Comparison of ENCODE assay signal across 19 cellular contexts in genomic region chr6:70819715-70820114, GRCh38.
"Had no signal": no experiment of that assay in that cellular context is flagged by ENCODE, and none has a peak within 500 bp of the region (broad histone marks: within the 10 kb centered on the region; RNA-seq: fewer than 3 reads in every experiment).

No MANE protein-coding gene starts in this region.

- H3K4me3 ChIP-seq: left lung, neural progenitor cell, smooth muscle cell, suprapubic skin, transverse colon, vagina had no signal

- H3K27ac Mint-ChIP-seq: effector memory CD8-positive, alpha-beta T cell; nephron; neural progenitor cell; progenitor cell of endocrine pancreas; stimulated activated naive CD8-positive, alpha-beta T cell treated with anti-CD3 and anti-CD28 coated beads, Interleukin-15, amount 100 ng/mL, for 72 hours had no signal

- H3K4me3 Mint-ChIP-seq: effector memory CD8-positive, alpha-beta T cell; nephron; neural progenitor cell; stimulated activated naive CD8-positive, alpha-beta T cell treated with anti-CD3 and anti-CD28 coated beads, Interleukin-15, amount 100 ng/mL, for 72 hours had no signal

- H3K27me3 Mint-ChIP-seq: effector memory CD8-positive, alpha-beta T cell; progenitor cell of endocrine pancreas; stimulated activated naive CD8-positive, alpha-beta T cell treated with anti-CD3 and anti-CD28 coated beads, Interleukin-15, amount 100 ng/mL, for 72 hours had no signal

- DNase-seq: cortex of kidney; effector memory CD8-positive, alpha-beta T cell; hypothalamus; kidney; left lung; stimulated activated CD4-positive, alpha-beta T cell treated with anti-CD3 and anti-CD28 coated beads, Interleukin-12 subunit alpha, Interleukin-12 subunit beta, amount 100 ng/mL, for 4 hours; stimulated activated CD4-positive, alpha-beta T cell treated with anti-CD3 and anti-CD28 coated beads, Interleukin-1b, Interleukin-23, amount 100 ng/mL, for 48 hours; stimulated activated CD4-positive, alpha-beta T cell treated with anti-CD3 and anti-CD28 coated beads, Interleukin-4, amount 100 ng/mL, for 1 hour; stimulated activated CD8-positive, alpha-beta memory T cell treated with anti-CD3 and anti-CD28 coated beads, Interleukin-4, amount 100 ng/mL, for 48 hours; stimulated activated naive CD4-positive, alpha-beta T cell; stimulated activated naive CD8-positive, alpha-beta T cell treated with anti-CD3 and anti-CD28 coated beads, Interleukin-15, amount 100 ng/mL, for 72 hours; transverse colon had no signal

- H3K9me3 ChIP-seq: suprapubic skin, transverse colon, vagina had no signal

- H3K4me1 Mint-ChIP-seq: nephron; neural progenitor cell; stimulated activated naive CD8-positive, alpha-beta T cell treated with anti-CD3 and anti-CD28 coated beads, Interleukin-15, amount 100 ng/mL, for 72 hours had no signal

- ATAC-seq: effector memory CD8-positive, alpha-beta T cell; left lung; sciatic nerve; stimulated activated naive CD8-positive, alpha-beta T cell treated with anti-CD3 and anti-CD28 coated beads, Interleukin-15, amount 100 ng/mL, for 72 hours had no signal
